9 cellular contexts compared by ENCODE assay signal in genomic region chr5:140146523-140146842, GRCh38. TPM values are rescaled to one million over a fixed set of nuclear protein-coding genes. Genes with fewer than 3 reads are reported as not detected.
DNase-seq lines count a peak whose midpoint lies in the region; ATAC-seq and TF ChIP-seq lines count a peak whose summit lies in the region.
"Had no signal": no experiment of that assay in that cellular context is flagged by ENCODE, and none has a peak within 500 bp of the region (broad histone marks: within the 10 kb centered on the region; RNA-seq: fewer than 3 reads in every experiment).

No MANE protein-coding gene starts in this region.

- no peaks in the 10 kb centered on the region for H3K9me3 Mint-ChIP-seq in activated CD8-positive, alpha-beta T cell treated with anti-CD3 and anti-CD28 coated beads for 36 hours
- H3K9me3 Mint-ChIP-seq in activated CD8-positive, alpha-beta T cell treated with anti-CD3 and anti-CD28 coated beads, Interleukin-2, amount 10 ng/mL, durations not matched to agents 7 days and 5 days (ENCODE audit: insufficient read depth), result no peaks in the 10 kb centered on the region
- H3K9me3 Mint-ChIP-seq in central memory CD8-positive, alpha-beta T cell, result no peaks in the 10 kb centered on the region
- no peaks in the 10 kb centered on the region for H3K9me3 Mint-ChIP-seq in memory B cell
- no peaks in the 10 kb centered on the region for H3K9me3 Mint-ChIP-seq in stimulated activated effector memory CD8-positive, alpha-beta T cell treated with anti-CD3 and anti-CD28 coated beads, Interleukin-12 subunit alpha, Interleukin-12 subunit beta, amount 100 ng/mL, for 72 hours
- H3K9me3 Mint-ChIP-seq: activated CD4-positive, alpha-beta T cell treated with anti-CD3 and anti-CD28 coated beads, Interleukin-2, amount 10 ng/mL, durations not matched to agents 7 days and 5 days had no signal

- H3K4me1 Mint-ChIP-seq in activated CD8-positive, alpha-beta T cell treated with anti-CD3 and anti-CD28 coated beads for 36 hours (ENCODE audit: low read depth), result peaks cover 17% of the 10 kb centered on the region
- H3K4me1 Mint-ChIP-seq in activated CD8-positive, alpha-beta T cell treated with anti-CD3 and anti-CD28 coated beads, Interleukin-2, amount 10 ng/mL, durations not matched to agents 7 days and 5 days (ENCODE audit: low read depth), result peaks cover 14% of the 10 kb centered on the region
- peaks cover 23% of the 10 kb centered on the region for H3K4me1 Mint-ChIP-seq in central memory CD8-positive, alpha-beta T cell
- H3K4me1 Mint-ChIP-seq in memory B cell, result peaks cover 19% of the 10 kb centered on the region
- H3K4me1 Mint-ChIP-seq in stimulated activated effector memory CD8-positive, alpha-beta T cell treated with anti-CD3 and anti-CD28 coated beads, Interleukin-12 subunit alpha, Interleukin-12 subunit beta, amount 100 ng/mL, for 72 hours, result peaks cover 23% of the 10 kb centered on the region

- peak overlapping the region; percentile 38 for H3K4me3 Mint-ChIP-seq in activated CD8-positive, alpha-beta T cell treated with anti-CD3 and anti-CD28 coated beads for 36 hours
- H3K4me3 Mint-ChIP-seq in activated CD8-positive, alpha-beta T cell treated with anti-CD3 and anti-CD28 coated beads, Interleukin-2, amount 10 ng/mL, durations not matched to agents 7 days and 5 days, result no peak overlapping the region
- H3K4me3 Mint-ChIP-seq in central memory CD8-positive, alpha-beta T cell, result peak overlapping the region; percentile 4
- peak overlapping the region; percentile 44 for H3K4me3 Mint-ChIP-seq in memory B cell
- peak overlapping the region; percentile 57 for H3K4me3 Mint-ChIP-seq in stimulated activated effector memory CD8-positive, alpha-beta T cell treated with anti-CD3 and anti-CD28 coated beads, Interleukin-12 subunit alpha, Interleukin-12 subunit beta, amount 100 ng/mL, for 72 hours
- H3K4me3 Mint-ChIP-seq: activated CD4-positive, alpha-beta T cell treated with anti-CD3 and anti-CD28 coated beads, Interleukin-2, amount 10 ng/mL, durations not matched to agents 7 days and 5 days had no signal

- DNase-seq in activated CD8-positive, alpha-beta T cell treated with anti-CD3 and anti-CD28 coated beads for 36 hours, result no peak
- no peak for DNase-seq in activated CD8-positive, alpha-beta T cell treated with anti-CD3 and anti-CD28 coated beads, Interleukin-2, amount 10 ng/mL, durations not matched to agents 7 days and 5 days
- DNase-seq in central memory CD8-positive, alpha-beta T cell (ENCODE audit: low spot score in 2 of 2), result no peak
- DNase-seq in memory B cell (ENCODE audit: low spot score in 2 of 2) (no peak), head of caudate nucleus (no peak)
- no peak for DNase-seq in stimulated activated effector memory CD8-positive, alpha-beta T cell treated with anti-CD3 and anti-CD28 coated beads, Interleukin-12 subunit alpha, Interleukin-12 subunit beta, amount 100 ng/mL, for 72 hours (ENCODE audit: low spot score in 2 of 2)

- POLR2A ChIA-PET in activated CD8-positive, alpha-beta T cell treated with anti-CD3 and anti-CD28 coated beads for 36 hours (lab: Charles Lee), result interaction anchor here (0.5 to 1.9 kb wide), 3 partner anchors 8 to 102 kb away, joined by 3 to 4 read pairs (median 3); no protein-coding TSS in a partner anchor
- POLR2A ChIA-PET in activated CD8-positive, alpha-beta T cell treated with anti-CD3 and anti-CD28 coated beads, Interleukin-2, amount 10 ng/mL, durations not matched to agents 7 days and 5 days (lab: Charles Lee), result no interaction called here

- TF ChIP-seq CTCF in activated CD8-positive, alpha-beta T cell treated with anti-CD3 and anti-CD28 coated beads for 36 hours (IDR thresholded peaks at IDR 0.05), result no peak

- H3K27ac Mint-ChIP-seq in activated CD8-positive, alpha-beta T cell treated with anti-CD3 and anti-CD28 coated beads for 36 hours, result no peak overlapping the region
- H3K27ac Mint-ChIP-seq in activated CD8-positive, alpha-beta T cell treated with anti-CD3 and anti-CD28 coated beads, Interleukin-2, amount 10 ng/mL, durations not matched to agents 7 days and 5 days, result no peak overlapping the region
- no peak overlapping the region for H3K27ac Mint-ChIP-seq in central memory CD8-positive, alpha-beta T cell (ENCODE audit: low read depth)
- no peak overlapping the region for H3K27ac Mint-ChIP-seq in memory B cell
- H3K27ac Mint-ChIP-seq in stimulated activated effector memory CD8-positive, alpha-beta T cell treated with anti-CD3 and anti-CD28 coated beads, Interleukin-12 subunit alpha, Interleukin-12 subunit beta, amount 100 ng/mL, for 72 hours, result no peak overlapping the region
- H3K27ac Mint-ChIP-seq: activated CD4-positive, alpha-beta T cell treated with anti-CD3 and anti-CD28 coated beads, Interleukin-2, amount 10 ng/mL, durations not matched to agents 7 days and 5 days had no signal

- peaks cover 22% of the 10 kb centered on the region for H3K27me3 Mint-ChIP-seq in activated CD8-positive, alpha-beta T cell treated with anti-CD3 and anti-CD28 coated beads for 36 hours
- peaks cover 28% of the 10 kb centered on the region for H3K27me3 Mint-ChIP-seq in activated CD8-positive, alpha-beta T cell treated with anti-CD3 and anti-CD28 coated beads, Interleukin-2, amount 10 ng/mL, durations not matched to agents 7 days and 5 days (ENCODE audit: low read depth)
- peaks cover 14% of the 10 kb centered on the region for H3K27me3 Mint-ChIP-seq in central memory CD8-positive, alpha-beta T cell
- H3K27me3 Mint-ChIP-seq in memory B cell, result peaks cover 5% of the 10 kb centered on the region

- ATAC-seq in activated CD8-positive, alpha-beta T cell treated with anti-CD3 and anti-CD28 coated beads for 36 hours, result no peak
- ATAC-seq in activated CD8-positive, alpha-beta T cell treated with anti-CD3 and anti-CD28 coated beads, Interleukin-2, amount 10 ng/mL, durations not matched to agents 7 days and 5 days, result no peak
- no peak for ATAC-seq in central memory CD8-positive, alpha-beta T cell (replicated peaks; ENCODE audit: extremely low read depth, poor library complexity, severe bottlenecking)
- ATAC-seq in memory B cell (ENCODE audit: low read depth) (no peak), HG03196 (IDR thresholded peaks at IDR 0.05; ENCODE audit: unreplicated experiment) (no peak), HG03108 (IDR thresholded peaks at IDR 0.05; ENCODE audit: unreplicated experiment) (no peak)
- no peak for ATAC-seq in stimulated activated effector memory CD8-positive, alpha-beta T cell treated with anti-CD3 and anti-CD28 coated beads, Interleukin-12 subunit alpha, Interleukin-12 subunit beta, amount 100 ng/mL, for 72 hours

- CTCF ChIA-PET in activated CD8-positive, alpha-beta T cell treated with anti-CD3 and anti-CD28 coated beads for 36 hours (lab: Charles Lee), result interaction anchor here (1.1 to 6.2 kb wide), 13 partner anchors 9 to 359 kb away, joined by 3 to 96 read pairs (median 15); partner anchors contain the start of gene PURA
- CTCF ChIA-PET in activated CD8-positive, alpha-beta T cell treated with anti-CD3 and anti-CD28 coated beads, Interleukin-2, amount 10 ng/mL, durations not matched to agents 7 days and 5 days (lab: Charles Lee), result interaction anchor here (0.7 to 6.2 kb wide), 12 partner anchors 10 to 200 kb away, joined by 3 to 68 read pairs (median 6); partner anchors contain the start of gene PURA

- intact Hi-C loops in activated CD8-positive, alpha-beta T cell treated with anti-CD3 and anti-CD28 coated beads for 36 hours (cut with micrococcal nuclease), result no loop called here
- intact Hi-C loops in head of caudate nucleus (cut with DNase I), result no loop called here

- no peaks in the 10 kb centered on the region for H3K36me3 Mint-ChIP-seq in activated CD8-positive, alpha-beta T cell treated with anti-CD3 and anti-CD28 coated beads for 36 hours (ENCODE audit: low read depth)
- no peaks in the 10 kb centered on the region for H3K36me3 Mint-ChIP-seq in activated CD8-positive, alpha-beta T cell treated with anti-CD3 and anti-CD28 coated beads, Interleukin-2, amount 10 ng/mL, durations not matched to agents 7 days and 5 days (ENCODE audit: low read depth)
- H3K36me3 Mint-ChIP-seq in central memory CD8-positive, alpha-beta T cell (ENCODE audit: insufficient read depth), result no peaks in the 10 kb centered on the region
- H3K36me3 Mint-ChIP-seq in memory B cell, result no peaks in the 10 kb centered on the region
- H3K36me3 Mint-ChIP-seq in stimulated activated effector memory CD8-positive, alpha-beta T cell treated with anti-CD3 and anti-CD28 coated beads, Interleukin-12 subunit alpha, Interleukin-12 subunit beta, amount 100 ng/mL, for 72 hours, result no peaks in the 10 kb centered on the region

RNA-seq across cellular contexts. Expression of gene IGIP, which starts 20.7 kb away (rescaled TPM):
- 1 to 10 TPM; 1.3 to 1.5 TPM for total RNA-seq in activated CD8-positive, alpha-beta T cell treated with anti-CD3 and anti-CD28 coated beads for 36 hours
- total RNA-seq in activated CD8-positive, alpha-beta T cell treated with anti-CD3 and anti-CD28 coated beads, Interleukin-2, amount 10 ng/mL, durations not matched to agents 7 days and 5 days, result 1 to 10 TPM; 2.4 to 2.7 TPM

RNA-seq across cellular contexts. Expression of gene CYSTM1, which starts 28.5 kb away (rescaled TPM):
- total RNA-seq in activated CD8-positive, alpha-beta T cell treated with anti-CD3 and anti-CD28 coated beads for 36 hours, result 10 to 100 TPM; 15.8 to 18.5 TPM
- 10 to 100 TPM; 10.5 to 12.2 TPM for total RNA-seq in activated CD8-positive, alpha-beta T cell treated with anti-CD3 and anti-CD28 coated beads, Interleukin-2, amount 10 ng/mL, durations not matched to agents 7 days and 5 days

RNA-seq across cellular contexts. Expression of gene PURA, which starts 32.6 kb away (rescaled TPM):
- 1 to 10 TPM; 8.2 to 9.2 TPM for total RNA-seq in activated CD8-positive, alpha-beta T cell treated with anti-CD3 and anti-CD28 coated beads for 36 hours
- total RNA-seq in activated CD8-positive, alpha-beta T cell treated with anti-CD3 and anti-CD28 coated beads, Interleukin-2, amount 10 ng/mL, durations not matched to agents 7 days and 5 days, result 10 to 100 TPM; 12.5 to 13.4 TPM
